Comparison of ENCODE assay signal across 9 cellular contexts in genomic region chr21:37700641-37701202, GRCh38.
DNase-seq lines count a peak whose midpoint lies in the region; ATAC-seq, FAIRE-seq and TF ChIP-seq lines count a peak whose summit lies in the region.
"Had no signal": no experiment of that assay in that cellular context is flagged by ENCODE, and none has a peak within 500 bp of the region (broad histone marks: within the 10 kb centered on the region; RNA-seq: fewer than 3 reads in every experiment).

No MANE protein-coding gene starts in this region.

- POLR2A ChIA-PET in A673 (lab: Charles Lee; ENCODE audit: low non-redundant PET), result no interaction called here
- POLR2A ChIA-PET in GM10248 (lab: Yijun Ruan, JAX), result interaction anchor here (0.5 kb wide), 1 partner anchor 11 kb away, joined by 13 read pairs; no protein-coding TSS in a partner anchor

- H3K56ac ChIP-seq in H9 (ENCODE audit: insufficient read length, low read depth, low read length), result no peak overlapping the region

- no peak overlapping the region for H4K5ac ChIP-seq in H9 (ENCODE audit: insufficient read length, low read depth, low read length)

- no peak overlapping the region for H3K27ac Mint-ChIP-seq in H9
- H3K27ac Mint-ChIP-seq: naive B cell had no signal

- H2BK120ac ChIP-seq in H9 (ENCODE audit: low read depth, low read length, poor library complexity, severe bottlenecking), result no peak overlapping the region

- H3K4me1 Mint-ChIP-seq in H9, result no peaks in the 10 kb centered on the region
- H3K4me1 Mint-ChIP-seq: naive B cell had no signal

- H3K4me1 ChIP-seq in A673 (ENCODE audit: insufficient read depth, low read length, poor library complexity, severe bottlenecking) (no peaks in the 10 kb centered on the region), H9 (ENCODE audit: insufficient read depth, low read length) (no peaks in the 10 kb centered on the region), upper lobe of right lung (no peaks in the 10 kb centered on the region)

- no peak overlapping the region for H3K23ac ChIP-seq in H9 (ENCODE audit: insufficient read length, low read depth, low read length)

- H3K23me2 ChIP-seq in H9 (ENCODE audit: insufficient read length, low read depth, low read length, poor library complexity, severe bottlenecking), result no peaks in the 10 kb centered on the region

- H3K9me3 ChIP-seq in A673 (ENCODE audit: low read depth, low read length, poor library complexity, severe bottlenecking), result no peaks in the 10 kb centered on the region
- no peaks in the 10 kb centered on the region for H3K9me3 ChIP-seq in H9 (ENCODE audit: control insufficient read depth, low read depth, low read length)
- H3K9me3 ChIP-seq in upper lobe of right lung, result no peaks in the 10 kb centered on the region

- H3K14ac ChIP-seq in H9 (ENCODE audit: insufficient read depth, low read length), result no peak overlapping the region

- no peak overlapping the region for H3K9ac ChIP-seq in H9 (ENCODE audit: extremely low read depth, insufficient read length, low read length)

- no peaks in the 10 kb centered on the region for H4K20me1 ChIP-seq in H9 (ENCODE audit: control insufficient read depth, insufficient read depth, insufficient read length)

- intact Hi-C loops in A673 (cut with micrococcal nuclease; ENCODE audit: unreplicated experiment), result loop anchor here (5.0 kb wide), 1 partner anchor 427 kb away; no protein-coding TSS in a partner anchor
- intact Hi-C loops in upper lobe of right lung (cut with DNase I), result no loop called here

- CTCF ChIA-PET in A673 (lab: Charles Lee) (interaction anchor here (0.5 to 1.1 kb wide), 6 partner anchors 11 to 722 kb away, joined by 3 to 21 read pairs (median 5); no protein-coding TSS in a partner anchor), GM10248 (lab: Yijun Ruan, JAX) (interaction anchor here (0.6 to 3.6 kb wide), 14 partner anchors 9 to 969 kb away, joined by 3 to 19 read pairs (median 4); no protein-coding TSS in a partner anchor)

- H4K91ac ChIP-seq in H9 (ENCODE audit: insufficient read length, low read depth, low read length), result no peak overlapping the region

- H3T11ph ChIP-seq in H9 (ENCODE audit: low read length), result no peak overlapping the region

- H3K4ac ChIP-seq in H9 (ENCODE audit: low read depth, low read length), result no peak overlapping the region

- H3K4me2 ChIP-seq in H9 (ENCODE audit: insufficient read depth, insufficient read length, low read length), result no peak overlapping the region

- H3K27ac ChIP-seq in A673 (ENCODE audit: low read depth, low read length, poor library complexity, severe bottlenecking) (no peak overlapping the region), H9 (ENCODE audit: insufficient read length, low read depth, low read length) (no peak overlapping the region), upper lobe of right lung (no peak overlapping the region)

- no peak overlapping the region for H4K8ac ChIP-seq in H9 (replicated peaks; ENCODE audit: insufficient read length, low read depth, low read length)

- no peak overlapping the region for H2BK15ac ChIP-seq in H9 (ENCODE audit: low read depth, low read length)

- WGBS in H9 (ENCODE audit: extremely low coverage, insufficient read length, low lambda C conversion rate), result no CpG with 5 or more reads among the region's 6 CpGs

- DNase-seq in A673 (ENCODE audit: low spot score), result peak; percentile 86
- peak; percentile 80 for DNase-seq in GM10248 (ENCODE audit: extremely low spot score)
- DNase-seq in H9, result peak; percentile 67
- peak; percentile 67 for DNase-seq in Jurkat, Clone E6-1 (ENCODE audit: low read depth, low spot score)
- peak; percentile 18 to 55 for DNase-seq in NOMO-1 (lab: John Stamatoyannopoulos, UW; ENCODE audit: unreplicated experiment in 2 of 2)
- DNase-seq in bronchial epithelial cell (ENCODE audit: low read depth), result peak; percentile 70
- peak; percentile 88 for DNase-seq in left kidney (ENCODE audit: low read depth, low spot score)
- DNase-seq in upper lobe of right lung, result no peak
- DNase-seq: naive B cell had no signal

- H3K79me2 ChIP-seq in H9 (ENCODE audit: insufficient read depth, low read length), result no peaks in the 10 kb centered on the region

- H3K27me3 Mint-ChIP-seq in H9 (ENCODE audit: low read depth), result no peaks in the 10 kb centered on the region; the same call in 1 of the 2 replicates

- H3K79me1 ChIP-seq in H9 (ENCODE audit: insufficient read depth, low read depth, low read length, poor library complexity, severe bottlenecking), result no peaks in the 10 kb centered on the region

- H2BK12ac ChIP-seq in H9 (ENCODE audit: insufficient read length, low read depth, low read length), result no peak overlapping the region

- H3K4me3 ChIP-seq in A673 (ENCODE audit: low read depth, low read length, poor library complexity, severe bottlenecking) (no peak overlapping the region), bronchial epithelial cell (ENCODE audit: low read depth, low read length) (no peak overlapping the region), upper lobe of right lung (no peak overlapping the region)
- H3K4me3 ChIP-seq in Jurkat, Clone E6-1 (ENCODE audit: low read length), result no peak overlapping the region

- H2AFZ ChIP-seq in H9 (ENCODE audit: low read length), result no peak overlapping the region

- peaks cover 49% of the 10 kb centered on the region for H3K27me3 ChIP-seq in A673 (replicated peaks; ENCODE audit: insufficient read depth, low read depth, low read length, poor library complexity)
- H3K27me3 ChIP-seq in H9 (ENCODE audit: insufficient read depth, low read length), result no peaks in the 10 kb centered on the region; the same call in 1 of the 2 replicates
- no peaks in the 10 kb centered on the region for H3K27me3 ChIP-seq in bronchial epithelial cell (ENCODE audit: control insufficient read depth, insufficient read depth, low read length)
- no peaks in the 10 kb centered on the region for H3K27me3 ChIP-seq in upper lobe of right lung

- BruUV-seq in A673 (replicated peaks; lab: Mats Ljungman, UMichigan), result no TSS peak

- no peak overlapping the region for H3K18ac ChIP-seq in H9 (ENCODE audit: insufficient read length, low read depth, low read length)

- peak; percentile 95 for ATAC-seq in upper lobe of right lung

- FAIRE-seq in bronchial epithelial cell (lab: Jason Lieb, UNC), result no peak

- H3K9me3 Mint-ChIP-seq in H9, result peaks cover 11 to 13% of the 10 kb centered on the region in 2 experiments

- TF ChIP-seq CTCF in A673 (conservative IDR thresholded peaks at IDR 0.05; ENCODE audit: low read depth, low read length) (peak; percentile 83), GM10248 (IDR thresholded peaks at IDR 0.05; ENCODE audit: control extremely low read depth, extremely low read depth, low read depth, missing control alignments) (peak; percentile 65), H9 (conservative IDR thresholded peaks at IDR 0.05) (peak; percentile 80), bronchial epithelial cell (IDR thresholded peaks at IDR 0.05; ENCODE audit: insufficient read depth, low read length, severe bottlenecking) (peak; percentile 80), upper lobe of right lung (IDR thresholded peaks at IDR 0.05) (peak; percentile 73)

- H2AK5ac ChIP-seq in H9 (ENCODE audit: insufficient read length, low read length), result no peak overlapping the region

- no peaks in the 10 kb centered on the region for H3K36me3 ChIP-seq in A673 (ENCODE audit: insufficient read depth, low read length, poor library complexity, severe bottlenecking)
- H3K36me3 ChIP-seq in bronchial epithelial cell (ENCODE audit: control insufficient read depth, insufficient read depth, low read length), result no peaks in the 10 kb centered on the region
- H3K36me3 ChIP-seq in upper lobe of right lung, result no peaks in the 10 kb centered on the region

- H3K4me3 Mint-ChIP-seq in H9, result no peak overlapping the region

- H3K36me3 Mint-ChIP-seq in H9 (ENCODE audit: insufficient read depth in 1 of 3, low read depth in 3 of 3), result peaks cover 2 to 9% (median 5%) of the 10 kb centered on the region in 3 experiments
- H3K36me3 Mint-ChIP-seq: naive B cell had no signal

- no peak overlapping the region for H2BK5ac ChIP-seq in H9 (ENCODE audit: insufficient read length, low read length)

- no peak overlapping the region for H2BK20ac ChIP-seq in H9 (ENCODE audit: low read depth, low read length, poor library complexity, severe bottlenecking)
